8 cellular contexts compared by ENCODE assay signal in the genomic region with DNA sequence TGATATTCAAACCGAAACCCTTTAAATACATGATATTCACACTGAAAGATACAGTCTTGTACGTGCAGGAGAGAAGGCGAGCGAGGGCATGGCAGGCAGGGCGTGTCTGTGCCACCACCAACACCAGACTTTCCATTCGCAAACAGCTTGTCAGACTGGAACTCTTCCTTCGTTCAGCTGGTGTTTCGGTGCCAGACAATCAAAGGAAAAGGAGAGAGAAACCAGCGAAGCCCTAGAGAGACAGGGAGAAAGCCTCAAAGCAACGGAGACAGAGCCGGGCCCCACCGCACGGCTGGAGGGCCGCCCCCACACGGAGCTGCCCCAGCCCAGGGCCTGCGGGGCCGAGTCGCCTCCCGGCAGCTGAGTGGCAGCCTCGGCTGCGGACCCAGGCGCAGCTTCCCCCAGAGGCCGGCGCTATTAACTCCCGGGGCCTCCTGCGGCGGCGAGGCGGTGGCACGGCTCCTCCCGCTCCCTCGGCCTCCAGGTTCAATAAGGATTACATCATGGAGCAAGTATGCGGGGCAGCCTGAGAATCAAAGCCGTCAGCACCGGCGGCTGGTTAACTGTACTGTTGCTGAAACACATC. TPM values are rescaled to one million over a fixed set of nuclear protein-coding genes. Genes with fewer than 3 reads are reported as not detected.
DNase-seq lines count a peak whose midpoint lies in the region; ATAC-seq and TF ChIP-seq lines count a peak whose summit lies in the region.

No MANE protein-coding gene starts in this region.

- H3K27me3 Mint-ChIP-seq in GM23338 (ENCODE audit: insufficient read depth, low read depth, poor library complexity) (peaks cover 77% of the 10 kb centered on the region), progenitor cell of endocrine pancreas (peaks cover 74% of the 10 kb centered on the region)

- peaks cover 14% of the 10 kb centered on the region; the same call in 1 of the 2 replicates for H3F3A ChIP-seq in GM23338 (replicated peaks; ENCODE audit: low read depth)

- DNase-seq in AG09319 (ENCODE audit: extremely low read depth, low read depth) (peak; percentile 11), GM23338 (ENCODE audit: low spot score) (peak; percentile 98), NCI-H526 treated with DMSO at 0.1 percent for 48 hours (lab: John Stamatoyannopoulos, UW) (peak; percentile 49), ascending aorta (ENCODE audit: low spot score in 2 of 2) (peak in 1 of 2 donors; percentile 78), right cardiac atrium (peak; percentile 30 to 79 (median 66)), progenitor cell of endocrine pancreas (ENCODE audit: low spot score, unreplicated experiment) (peak; percentile 82), putamen (ENCODE audit: low spot score) (no peak)

- no peaks in the 10 kb centered on the region for H3K9me2 ChIP-seq in GM23338 (ENCODE audit: insufficient read depth)

- H3K4me1 ChIP-seq in GM23338 (ENCODE audit: insufficient read depth) (peaks cover 24% of the 10 kb centered on the region), ascending aorta (peaks cover 0 to 8% of the 10 kb centered on the region in 2 donors), right cardiac atrium (ENCODE audit: control insufficient read depth, insufficient read depth, low read length) (no peaks in the 10 kb centered on the region)

- H3K4me3 Mint-ChIP-seq in GM23338 (peak overlapping the region; percentile 67), progenitor cell of endocrine pancreas (ENCODE audit: low read depth) (peak overlapping the region; percentile 56)

- no peak overlapping the region for H2AFZ ChIP-seq in GM23338

- H3K9me3 Mint-ChIP-seq in GM23338 (no peaks in the 10 kb centered on the region), progenitor cell of endocrine pancreas (ENCODE audit: low read depth) (no peaks in the 10 kb centered on the region)

- H3K36me3 Mint-ChIP-seq in GM23338 (ENCODE audit: low read depth) (no peaks in the 10 kb centered on the region), progenitor cell of endocrine pancreas (ENCODE audit: insufficient read depth) (no peaks in the 10 kb centered on the region)

- H3K27ac Mint-ChIP-seq in GM23338 (no peak overlapping the region), progenitor cell of endocrine pancreas (peak overlapping the region; percentile 94)

- H3K36me3 ChIP-seq in GM23338 (ENCODE audit: insufficient read depth) (no peaks in the 10 kb centered on the region), ascending aorta (no peaks in the 10 kb centered on the region)

- H3K27me3 ChIP-seq in GM23338 (ENCODE audit: insufficient read depth) (peaks cover 88% of the 10 kb centered on the region), ascending aorta (no peaks in the 10 kb centered on the region), right cardiac atrium (ENCODE audit: control insufficient read depth, insufficient read depth) (no peaks in the 10 kb centered on the region)

- TF ChIP-seq CTCF in AG09319 (IDR thresholded peaks at IDR 0.05; ENCODE audit: low read depth, low read length): no peak
- no peak for TF ChIP-seq CTCF in GM23338 (conservative IDR thresholded peaks at IDR 0.05; ENCODE audit: low read depth in 2 of 2)
- no peak for TF ChIP-seq CTCF in ascending aorta (IDR thresholded peaks at IDR 0.05)
- peak; percentile 35 for TF ChIP-seq CTCF in progenitor cell of endocrine pancreas (IDR thresholded peaks at IDR 0.05; ENCODE audit: unreplicated experiment)

- H4K20me1 ChIP-seq in GM23338 (replicated peaks; ENCODE audit: insufficient read depth): peaks cover 6% of the 10 kb centered on the region; the same call in 1 of the 2 replicates

- H3K4me3 ChIP-seq in GM23338 (peak overlapping the region; percentile 44), ascending aorta (peak overlapping the region; percentile 58 to 60), right cardiac atrium (ENCODE audit: low read length) (peak overlapping the region; percentile 64)

- H3K4me1 Mint-ChIP-seq in GM23338 (peaks cover 20% of the 10 kb centered on the region), progenitor cell of endocrine pancreas (ENCODE audit: low read depth) (peaks cover 10% of the 10 kb centered on the region)

- H3K79me2 ChIP-seq in GM23338 (replicated peaks; ENCODE audit: insufficient read depth): no peaks in the 10 kb centered on the region

- H3K27ac ChIP-seq in GM23338 (ENCODE audit: low read depth) (no peak overlapping the region), ascending aorta (peak overlapping the region; percentile 41 to 55), right cardiac atrium (ENCODE audit: low read length) (peak overlapping the region; percentile 57)

- WGBS in right cardiac atrium: 5% methylated on average over 36 of the region's 36 CpGs

- intact Hi-C loops in ascending aorta (cut with DNase I): no loop called here
- intact Hi-C loops in right cardiac atrium (cut with DNase I): no loop called here

- ATAC-seq in GM23338: peak; percentile 97
- ATAC-seq in right cardiac atrium: peak; percentile 93 to 94
- ATAC-seq in GM19397 (IDR thresholded peaks at IDR 0.05; ENCODE audit: unreplicated experiment): no peak

- H3K9me3 ChIP-seq in ascending aorta (no peaks in the 10 kb centered on the region), right cardiac atrium (ENCODE audit: control insufficient read depth, low read length) (no peaks in the 10 kb centered on the region)

- H3K4me2 ChIP-seq in GM23338: peak overlapping the region; percentile 78

TF ChIP-seq in GM23338, 12 proteins besides CTCF, POLR2A, EP300 and RAD21:
- TF ChIP-seq ZNF331 (CRISPR knock-in tag; IDR thresholded peaks at IDR 0.05; ENCODE audit: low read depth) (no peak), EZH2phosphoT487 (IDR thresholded peaks at IDR 0.05; ENCODE audit: unreplicated experiment) (no peak), EZH2 (IDR thresholded peaks at IDR 0.05; ENCODE audit: low read depth, unreplicated experiment) (peak; percentile 64)

RNA-seq across cellular contexts. Expression of gene NR2E1, which starts 32.1 kb away (rescaled TPM):
- not detected in 2 replicates for total RNA-seq in GM23338 (2014; rRNA removed; shearing (Covaris generic))
- polyA plus RNA-seq in GM23338 (2016; fragmentation: Nextera tagmentation; extraction: Ambion mirVana) (not detected in 2 replicates), right cardiac atrium (not detected)
- total RNA-seq in ascending aorta (not detected), right cardiac atrium (not detected), progenitor cell of endocrine pancreas (not detected in 2 replicates)

RNA-seq across cellular contexts. Expression of gene OSTM1, which starts 59.1 kb away (rescaled TPM):
- total RNA-seq in GM23338 (2014; rRNA removed; shearing (Covaris generic)): 28.1 and 47.7 TPM in 2 replicates
- polyA plus RNA-seq in GM23338 (2016; fragmentation: Nextera tagmentation; extraction: Ambion mirVana): 17.4 TPM in 2 replicates
- total RNA-seq in ascending aorta: 78.7 TPM
- 10 to 100 TPM; 42.2 to 55.3 (median 52.1) TPM for total RNA-seq in right cardiac atrium
- 27.0 TPM for polyA plus RNA-seq in right cardiac atrium
- total RNA-seq in progenitor cell of endocrine pancreas: 8.2 and 11.8 TPM in 2 replicates
